Comparison of ENCODE assay signal across 19 cellular contexts in genomic region chr1:189811960-189812359, GRCh38.
DNase-seq lines count a peak whose midpoint lies in the region; ATAC-seq, FAIRE-seq and TF ChIP-seq lines count a peak whose summit lies in the region.
"Had no signal": no experiment of that assay in that cellular context is flagged by ENCODE, and none has a peak within 500 bp of the region (broad histone marks: within the 10 kb centered on the region; RNA-seq: fewer than 3 reads in every experiment).

No MANE protein-coding gene starts in this region.

- H3F3A ChIP-seq in neural cell (ENCODE audit: insufficient read depth, low read length, poor library complexity, severe bottlenecking): no peaks in the 10 kb centered on the region

- H3K36me3 ChIP-seq in neural cell (ENCODE audit: insufficient read depth, low read length): no peaks in the 10 kb centered on the region
- H3K36me3 ChIP-seq: BE2C, BLaER1 had no signal

- no peaks in the 10 kb centered on the region for H4K20me1 ChIP-seq in neural cell (ENCODE audit: insufficient read depth)
- H4K20me1 ChIP-seq: BLaER1 had no signal

- H3K4me2 ChIP-seq in neural cell (ENCODE audit: low read length): no peak overlapping the region
- H3K4me2 ChIP-seq: BLaER1 had no signal

- no peak overlapping the region for H3K27ac ChIP-seq in neural cell (ENCODE audit: low read length)
- H3K27ac ChIP-seq: BLaER1 had no signal

- no peaks in the 10 kb centered on the region for H3K9me2 ChIP-seq in neural cell (ENCODE audit: insufficient read depth, low read length)

- no peak for TF ChIP-seq CTCF in neural cell (IDR thresholded peaks at IDR 0.05; ENCODE audit: poor library complexity, severe bottlenecking)

- no peak for ATAC-seq in GM18511 (IDR thresholded peaks at IDR 0.05; ENCODE audit: unreplicated experiment)

- no peak for TF ChIP-seq RAD21 in neural cell (conservative IDR thresholded peaks at IDR 0.05)

- peak; percentile 94 for TF ChIP-seq EP300 in neural cell (conservative IDR thresholded peaks at IDR 0.05; ENCODE audit: poor library complexity, severe bottlenecking)

- H3K9ac ChIP-seq in neural cell (ENCODE audit: low read length): no peak overlapping the region
- H3K9ac ChIP-seq: BLaER1 had no signal

- no peaks in the 10 kb centered on the region for H3K79me2 ChIP-seq in neural cell (replicated peaks; ENCODE audit: insufficient read depth, low read length)

- H3K27me3 ChIP-seq in neural cell (ENCODE audit: insufficient read depth, low read depth, low read length): no peaks in the 10 kb centered on the region
- H3K27me3 ChIP-seq: BE2C, BLaER1 had no signal

- H3K9me3 ChIP-seq in neural cell (ENCODE audit: low read length): no peaks in the 10 kb centered on the region
- H3K9me3 ChIP-seq: BE2C, BLaER1 had no signal

- no peak overlapping the region for H2AFZ ChIP-seq in neural cell (ENCODE audit: low read depth, low read length)

- peak; percentile 75 for FAIRE-seq in TTC549 (lab: Jason Lieb, UNC)
- FAIRE-seq: A204.1, G401.6, GM12891 had no signal

- H3K4me3 ChIP-seq in neural cell (ENCODE audit: low read length): no peak overlapping the region
- H3K4me3 ChIP-seq: BLaER1 had no signal

- no peak for DNase-seq in HuH-7.5 (ENCODE audit: low spot score)
- no peak for DNase-seq in NCI-H2081 treated with DMSO at 0.1 percent for 48 hours (lab: John Stamatoyannopoulos, UW)
- DNase-seq: 8988T; ACHN; BE2C; C1 segment of cervical spinal cord; CD4-positive, alpha-beta memory T cell; CD4-positive, CD25-positive, alpha-beta regulatory T cell; CD8-positive, alpha-beta memory T cell; COR-L47; DMS79 treated with DMSO at 0.1 percent for 48 hours; GF-D8 had no signal

TF ChIP-seq in neural cell, 6 proteins besides CTCF, POLR2A, EP300 and RAD21:
- TF ChIP-seq, protein P1, sequence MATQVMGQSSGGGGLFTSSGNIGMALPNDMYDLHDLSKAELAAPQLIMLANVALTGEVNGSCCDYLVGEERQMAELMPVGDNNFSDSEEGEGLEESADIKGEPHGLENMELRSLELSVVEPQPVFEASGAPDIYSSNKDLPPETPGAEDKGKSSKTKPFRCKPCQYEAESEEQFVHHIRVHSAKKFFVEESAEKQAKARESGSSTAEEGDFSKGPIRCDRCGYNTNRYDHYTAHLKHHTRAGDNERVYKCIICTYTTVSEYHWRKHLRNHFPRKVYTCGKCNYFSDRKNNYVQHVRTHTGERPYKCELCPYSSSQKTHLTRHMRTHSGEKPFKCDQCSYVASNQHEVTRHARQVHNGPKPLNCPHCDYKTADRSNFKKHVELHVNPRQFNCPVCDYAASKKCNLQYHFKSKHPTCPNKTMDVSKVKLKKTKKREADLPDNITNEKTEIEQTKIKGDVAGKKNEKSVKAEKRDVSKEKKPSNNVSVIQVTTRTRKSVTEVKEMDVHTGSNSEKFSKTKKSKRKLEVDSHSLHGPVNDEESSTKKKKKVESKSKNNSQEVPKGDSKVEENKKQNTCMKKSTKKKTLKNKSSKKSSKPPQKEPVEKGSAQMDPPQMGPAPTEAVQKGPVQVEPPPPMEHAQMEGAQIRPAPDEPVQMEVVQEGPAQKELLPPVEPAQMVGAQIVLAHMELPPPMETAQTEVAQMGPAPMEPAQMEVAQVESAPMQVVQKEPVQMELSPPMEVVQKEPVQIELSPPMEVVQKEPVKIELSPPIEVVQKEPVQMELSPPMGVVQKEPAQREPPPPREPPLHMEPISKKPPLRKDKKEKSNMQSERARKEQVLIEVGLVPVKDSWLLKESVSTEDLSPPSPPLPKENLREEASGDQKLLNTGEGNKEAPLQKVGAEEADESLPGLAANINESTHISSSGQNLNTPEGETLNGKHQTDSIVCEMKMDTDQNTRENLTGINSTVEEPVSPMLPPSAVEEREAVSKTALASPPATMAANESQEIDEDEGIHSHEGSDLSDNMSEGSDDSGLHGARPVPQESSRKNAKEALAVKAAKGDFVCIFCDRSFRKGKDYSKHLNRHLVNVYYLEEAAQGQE (IDR thresholded peaks at IDR 0.05; ENCODE audit: borderline replicate concordance): no peak
- TF ChIP-seq TAF1 (IDR thresholded peaks at IDR 0.05; ENCODE audit: low read depth) (no peak), EZH2 (IDR thresholded peaks at IDR 0.05; ENCODE audit: borderline replicate concordance, insufficient read depth, low read length, poor library complexity, severe bottlenecking) (no peak), POLR2AphosphoS5 (IDR thresholded peaks at IDR 0.05) (peak; percentile 68)
